Comparison of ENCODE assay signal across 24 cellular contexts in genomic region chr19:3253270-3253669, GRCh38. TPM values are rescaled to one million over a fixed set of nuclear protein-coding genes. Genes with fewer than 3 reads are reported as not detected.
DNase-seq lines count a peak whose midpoint lies in the region; ATAC-seq and TF ChIP-seq lines count a peak whose summit lies in the region.
"Had no signal": no experiment of that assay in that cellular context is flagged by ENCODE, and none has a peak within 500 bp of the region (broad histone marks: within the 10 kb centered on the region; RNA-seq: fewer than 3 reads in every experiment).

No MANE protein-coding gene starts in this region.

- no peak for TF ChIP-seq RAD21 in HCT116 (IDR thresholded peaks at IDR 0.05; ENCODE audit: low read depth)

- H3K79me2 ChIP-seq in HCT116 (ENCODE audit: insufficient read depth, low read length): no peaks in the 10 kb centered on the region

- no peak overlapping the region for H3K4me3 Mint-ChIP-seq in endodermal cell
- H3K4me3 Mint-ChIP-seq: brain; CD4-positive, alpha-beta memory T cell; stimulated activated effector memory CD8-positive, alpha-beta T cell treated with anti-CD3 and anti-CD28 coated beads, Interleukin-12 subunit alpha, Interleukin-12 subunit beta, amount 100 ng/mL, for 72 hours had no signal

- H3K4me1 Mint-ChIP-seq in endodermal cell: no peaks in the 10 kb centered on the region
- H3K4me1 Mint-ChIP-seq: brain had no signal

- no peaks in the 10 kb centered on the region for H4K20me1 ChIP-seq in HCT116 (ENCODE audit: insufficient read depth)

- H3K9ac ChIP-seq in HCT116 (ENCODE audit: low read length) (no peak overlapping the region), endodermal cell (ENCODE audit: extremely low read depth, low read length, poor library complexity, severe bottlenecking) (no peak overlapping the region)

- 46 to 53% methylated on average over 2 to 3 of the region's 3 CpGs for WGBS in endodermal cell (ENCODE audit: insufficient coverage in 1 of 2, insufficient read length in 1 of 2), 2 experiments
- 60% methylated on average over 3 of the region's 3 CpGs; no CpG with 5 or more reads in 1 of the 2 donors for WGBS in transverse colon (ENCODE audit: low coverage in 1 of 2), 2 donors

- H3K9me2 ChIP-seq in HCT116 (ENCODE audit: insufficient read depth): no peaks in the 10 kb centered on the region

- intact Hi-C loops in HCT116 (cut with micrococcal nuclease) (no loop called here), transverse colon (cut with DNase I; ENCODE audit: low total_unique reads) (loop anchor here (10.0 kb wide), 1 partner anchor 1352 kb away; no protein-coding TSS in a partner anchor), breast epithelium (cut with DNase I; ENCODE audit: low total_unique reads) (no loop called here)

- TF ChIP-seq CTCF in HCT116 (IDR thresholded peaks at IDR 0.05 in 2 of 3, conservative IDR thresholded peaks at IDR 0.05 in 1 of 3; ENCODE audit: borderline replicate concordance in 1 of 3, insufficient read depth in 1 of 3, low read depth in 2 of 3, low read length in 2 of 3) (0 out of 6 replicates have a peak, but pooled peaks of 1 of the 3 experiments have one; percentile 12), endodermal cell (conservative IDR thresholded peaks at IDR 0.05) (peak; percentile 25), transverse colon (IDR thresholded peaks at IDR 0.05) (no peak), breast epithelium (IDR thresholded peaks at IDR 0.05) (no peak)

- no TSS peak for BruUV-seq in HCT116 (replicated peaks; lab: Mats Ljungman, UMichigan)

- RAD21 ChIA-PET in HCT116 (lab: Charles Lee; ENCODE audit: low non-redundant PET in 1 of 2, low total read pairs in 2 of 2, uncharacterized antibody in 2 of 2, unreplicated experiment in 2 of 2): no interaction called here

- H3K9me3 Mint-ChIP-seq in endodermal cell: peaks cover 27% of the 10 kb centered on the region

- no peak for ATAC-seq in HCT116
- no peak for ATAC-seq in GM18511 (IDR thresholded peaks at IDR 0.05; ENCODE audit: unreplicated experiment)
- ATAC-seq: left lung; stimulated activated effector memory CD8-positive, alpha-beta T cell treated with anti-CD3 and anti-CD28 coated beads, Interleukin-12 subunit alpha, Interleukin-12 subunit beta, amount 100 ng/mL, for 72 hours had no signal

- no peak overlapping the region for H3K4me3 ChIP-seq in HCT116 (replicated peaks in 1 of 2; ENCODE audit: low read depth in 1 of 2, low read length in 2 of 2)
- H3K4me3 ChIP-seq in endodermal cell (ENCODE audit: low read length): no peak overlapping the region
- no peak overlapping the region for H3K4me3 ChIP-seq in transverse colon
- no peak overlapping the region for H3K4me3 ChIP-seq in HAP-1
- no peak overlapping the region for H3K4me3 ChIP-seq in breast epithelium
- H3K4me3 ChIP-seq: left lung, thoracic aorta had no signal

- no peak overlapping the region for H3K4me2 ChIP-seq in HCT116 (ENCODE audit: low read length)

- CTCF ChIA-PET in HCT116 (lab: Charles Lee): interaction anchor here (1.8 kb wide), 1 partner anchor 22 kb away, joined by 10 read pairs; no protein-coding TSS in a partner anchor

- H3K27ac ChIP-seq in HCT116 (ENCODE audit: low read depth, low read length) (no peak overlapping the region), endodermal cell (ENCODE audit: low read depth, low read length) (no peak overlapping the region), transverse colon (no peak overlapping the region), breast epithelium (no peak overlapping the region)
- H3K27ac ChIP-seq: left lung, thoracic aorta had no signal

- H3K27me3 ChIP-seq in HCT116 (ENCODE audit: insufficient read depth, low read length) (no peaks in the 10 kb centered on the region), endodermal cell (ENCODE audit: control insufficient read depth, insufficient read depth, low read length, poor library complexity, severe bottlenecking) (no peaks in the 10 kb centered on the region), transverse colon (peaks cover 16% of the 10 kb centered on the region), HAP-1 (ENCODE audit: low read depth) (no peaks in the 10 kb centered on the region), breast epithelium (peaks cover 0 to 11% of the 10 kb centered on the region in 2 donors)

- no peak overlapping the region for H3K27ac Mint-ChIP-seq in endodermal cell
- H3K27ac Mint-ChIP-seq: activated T-helper 2 cell treated with anti-CD3 and anti-CD28 coated beads, Interferon-gamma antibody, Interleukin-2, Interleukin-4, amounts not matched to agents 10 μg/mL and 5 μg/mL and 100 μg/mL, durations not matched to agents 14 hours and 24 hours and 36 hours; brain; CD4-positive, alpha-beta memory T cell; stimulated activated effector memory CD8-positive, alpha-beta T cell treated with anti-CD3 and anti-CD28 coated beads, Interleukin-12 subunit alpha, Interleukin-12 subunit beta, amount 100 ng/mL, for 72 hours had no signal

- H2AFZ ChIP-seq in HCT116 (ENCODE audit: low read depth, low read length, poor library complexity, severe bottlenecking): no peak overlapping the region

- H3K27me3 Mint-ChIP-seq in endodermal cell (ENCODE audit: insufficient read depth): peaks cover 12% of the 10 kb centered on the region

- TF ChIP-seq POLR2A in HCT116 (IDR thresholded peaks at IDR 0.05; ENCODE audit: borderline replicate concordance, extremely low read depth, insufficient read depth, insufficient read length) (no peak), transverse colon (IDR thresholded peaks at IDR 0.05) (no peak), breast epithelium (IDR thresholded peaks at IDR 0.05) (no peak)

- H3K4me1 ChIP-seq in HCT116 (ENCODE audit: control insufficient read depth in 1 of 2, insufficient read depth in 2 of 2, low read length in 2 of 2) (no peaks in the 10 kb centered on the region), endodermal cell (ENCODE audit: control insufficient read depth, insufficient read depth, low read length) (no peaks in the 10 kb centered on the region), transverse colon (no peaks in the 10 kb centered on the region), HAP-1 (no peaks in the 10 kb centered on the region), breast epithelium (no peaks in the 10 kb centered on the region)
- H3K4me1 ChIP-seq: left lung had no signal

- no peaks in the 10 kb centered on the region for H3K36me3 Mint-ChIP-seq in endodermal cell (ENCODE audit: low read depth)
- H3K36me3 Mint-ChIP-seq: CD4-positive, alpha-beta memory T cell; stimulated activated effector memory CD8-positive, alpha-beta T cell treated with anti-CD3 and anti-CD28 coated beads, Interleukin-12 subunit alpha, Interleukin-12 subunit beta, amount 100 ng/mL, for 72 hours had no signal

- no peaks in the 10 kb centered on the region for H3K36me3 ChIP-seq in HCT116 (ENCODE audit: control insufficient read depth in 1 of 2, insufficient read depth in 2 of 2, low read length in 2 of 2)
- no peaks in the 10 kb centered on the region for H3K36me3 ChIP-seq in endodermal cell (ENCODE audit: control insufficient read depth, insufficient read depth, low read length)
- no peaks in the 10 kb centered on the region for H3K36me3 ChIP-seq in transverse colon
- no peaks in the 10 kb centered on the region for H3K36me3 ChIP-seq in HAP-1 (replicated peaks)
- H3K36me3 ChIP-seq in breast epithelium: no peaks in the 10 kb centered on the region
- H3K36me3 ChIP-seq: left lung, thoracic aorta had no signal

- DNase-seq in ELF-1 (ENCODE audit: low read depth, low spot score) (peak; percentile 47), HCT116 (ENCODE audit: low read depth, low spot score) (peak; percentile 16), OCI-M1 (lab: John Stamatoyannopoulos, UW) (peak; percentile 26), endodermal cell (no peak), transverse colon (no peak), HAP-1 (ENCODE audit: low spot score in 2 of 2) (no peak), breast epithelium (ENCODE audit: low spot score in 2 of 2) (no peak)
- DNase-seq: activated CD4-positive, alpha-beta T cell treated with anti-CD3 and anti-CD28 coated beads for 48 hours; CD4-positive, alpha-beta memory T cell; cortex of kidney; DMS79 treated with DMSO at 0.1 percent for 48 hours; head of caudate nucleus; left lung; NCI-H1092; NCI-H2029 treated with DMSO at 0.1 percent for 48 hours; NCI-H446 treated with DMSO at 0.1 percent for 48 hours; posterior cingulate gyrus; Right ventricle myocardium superior had no signal

- TF ChIP-seq EP300 in transverse colon (IDR thresholded peaks at IDR 0.05; ENCODE audit: low read depth): no peak

- POLR2A ChIA-PET in HCT116 (lab: Charles Lee): no interaction called here

- in situ Hi-C loops in transverse colon (cut with MboI; ENCODE audit: low pct_ligation_motif_present in 1 of 4, low pct_unique_long_range_greater_than_20kb in 1 of 4, low sequenced_read_pairs in 3 of 4): loop anchor here in 1 of 4 donors (25.0 kb wide), 1 partner anchor 659 kb away; no protein-coding TSS in a partner anchor
- in situ Hi-C loops in HAP-1 (cut with MboI; ENCODE audit: low sequenced_read_pairs): no loop called here

- H3K9me3 ChIP-seq in HCT116 (ENCODE audit: control insufficient read depth in 1 of 2, insufficient read depth in 1 of 2, low read depth in 1 of 2, low read length in 2 of 2) (peaks cover 7 to 13% of the 10 kb centered on the region in 2 experiments; a peak in 2 of 4 replicates), endodermal cell (ENCODE audit: control insufficient read depth, low read length) (no peaks in the 10 kb centered on the region), transverse colon (peaks cover 0 to 6% of the 10 kb centered on the region in 2 donors), HAP-1 (0 out of 2 replicates have a peak, but pooled peaks cover 3% of the 10 kb centered on the region), breast epithelium (peaks cover 3 to 7% of the 10 kb centered on the region in 2 donors)

TF ChIP-seq in HCT116, 20 proteins besides CTCF, POLR2A, EP300 and RAD21 (continues in another document):
- TF ChIP-seq JUND (IDR thresholded peaks at IDR 0.05): no peak
- TF ChIP-seq CBX3 (IDR thresholded peaks at IDR 0.05; ENCODE audit: low read depth): 0 out of 2 replicates have a peak, but pooled peaks have one; percentile 29
- no peak for TF ChIP-seq ZNF274 (IDR thresholded peaks at IDR 0.05; ENCODE audit: low read depth, low read length)
- TF ChIP-seq FOSL1 (IDR thresholded peaks at IDR 0.05; ENCODE audit: low read depth): no peak
- no peak for TF ChIP-seq SRF (IDR thresholded peaks at IDR 0.05; ENCODE audit: low read depth)
- peak; percentile 53 for TF ChIP-seq YY1 (IDR thresholded peaks at IDR 0.05; ENCODE audit: extremely low read depth, insufficient replicate concordance, low read depth, low read length)
- TF ChIP-seq ZFX (IDR thresholded peaks at IDR 0.05): no peak

RNA-seq across cellular contexts. Expression of gene CELF5, which starts 28.8 kb away (rescaled TPM):
- total RNA-seq in HCT116 (2021; ENCODE audit: unreplicated experiment): 2.5 TPM
- polyA plus RNA-seq in HCT116 (2012): 1.0 and 1.6 TPM in 2 replicates
- total RNA-seq in endodermal cell: 1 to 10 TPM; 2.6 to 3.5 TPM
- polyA plus RNA-seq in endodermal cell (2013, experiment 1 of 2): 9.2 TPM
- 7.4 TPM for polyA plus RNA-seq in endodermal cell (2013, experiment 2 of 2)
- under 1 TPM in 2 of 4 donors, not detected in 2; 0.27 to 0.48 TPM for total RNA-seq in transverse colon
- total RNA-seq in breast epithelium: under 1 TPM in 2 of 3 donors, not detected in 1; 0.33 to 0.59 TPM
- total RNA-seq: mononuclear cell, Right ventricle myocardium superior, thoracic aorta had no signal

Comparison
In these comparisons a context has a peak if more than half of its experiments do, and no peak if none do; other contexts are left out.
1. DNase-seq: peak in ELF-1 (single experiment), HCT116 (single experiment) and OCI-M1 (single experiment); none in endodermal cell (single experiment), transverse colon (single experiment), HAP-1 (0 of 2) and breast epithelium (0 of 2).